8 cellular contexts compared by ENCODE assay signal in the genomic region with DNA sequence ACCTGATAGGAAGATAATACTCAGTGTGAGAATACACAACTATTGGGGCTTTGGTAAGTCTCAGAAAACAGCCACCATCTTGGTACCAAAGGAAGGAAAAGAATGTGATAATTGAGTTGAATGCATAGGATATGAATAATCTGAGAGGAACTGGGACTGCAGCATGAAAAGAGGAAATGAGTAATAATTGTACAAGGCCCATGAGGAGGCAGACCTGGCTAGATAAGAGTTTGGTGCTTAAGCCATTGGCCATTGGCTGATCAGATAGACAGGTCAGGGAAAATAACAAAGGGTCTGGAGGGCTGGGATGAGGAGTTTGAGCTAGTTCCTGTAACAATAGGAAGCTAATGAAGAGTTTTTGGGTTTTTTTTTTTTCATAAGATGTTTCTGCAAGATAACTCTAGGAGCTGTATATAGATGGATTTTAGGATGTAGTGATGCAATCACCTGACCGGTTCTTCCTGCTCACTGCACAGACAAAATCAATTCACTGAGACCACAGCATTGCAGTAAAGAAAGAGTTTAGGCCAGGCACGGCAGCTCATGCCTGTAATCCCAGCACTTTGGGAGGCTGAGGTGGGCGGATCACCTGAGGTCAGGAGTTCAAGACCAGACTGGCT. TPM values are rescaled to one million over a fixed set of nuclear protein-coding genes. Genes with fewer than 3 reads are reported as not detected.
A peak's percentile ranks its signal among the peaks of the same experiment; 100 is the strongest.
DNase-seq lines count a peak whose midpoint lies in the region; ATAC-seq and TF ChIP-seq lines count a peak whose summit lies in the region.

No MANE protein-coding gene starts in this region.

- H2BK120ac ChIP-seq in IMR-90 (ENCODE audit: low read depth, low read length): peak overlapping the region; percentile 79; the same call in 1 of the 2 replicates

- ATAC-seq in GM21529 (IDR thresholded peaks at IDR 0.05; ENCODE audit: unreplicated experiment) (peak; percentile 92), IMR-90 (ENCODE audit: low read depth) (peak; percentile 53; the same call in 1 of the 2 replicates), gastrocnemius medialis (no peak)

- H3K4me2 ChIP-seq in IMR-90 (ENCODE audit: low read depth, low read length): no peak overlapping the region

- TF ChIP-seq RAD21 in IMR-90 (IDR thresholded peaks at IDR 0.05; ENCODE audit: low read length): no peak

- H4K5ac ChIP-seq in IMR-90 (ENCODE audit: low read depth, low read length): no peak overlapping the region; the same call in 1 of the 2 replicates

- peak overlapping the region; percentile 64 for H3K14ac ChIP-seq in IMR-90 (replicated peaks; ENCODE audit: low read depth, low read length)

- H3K79me1 ChIP-seq in IMR-90 (ENCODE audit: low read depth in 1 of 2, low read length in 2 of 2): no peaks in the 10 kb centered on the region

- H3K27ac ChIP-seq in IMR-90 (ENCODE audit: insufficient read depth, low read length) (no peak overlapping the region; the same call in 1 of the 2 replicates), gastrocnemius medialis (no peak overlapping the region)

- H3K4me3 ChIP-seq in GM06990 (replicated peaks; ENCODE audit: low read depth, low read length) (no peak overlapping the region), IMR-90 (ENCODE audit: insufficient read depth, low read depth, low read length) (no peak overlapping the region), choroid plexus epithelial cell (ENCODE audit: low read depth, low read length) (no peak overlapping the region), gastrocnemius medialis (no peak overlapping the region)

- DNase-seq in GM06990 (ENCODE audit: extremely low read depth, insufficient read length) (peak; percentile 18), IMR-90 (peak; percentile 68), choroid plexus epithelial cell (ENCODE audit: low read depth) (peak; percentile 33), gastrocnemius medialis (no peak), islet precursor cell (no peak), D341Med (ENCODE audit: low spot score) (no peak), ureter (ENCODE audit: low spot score) (no peak)

- no peak overlapping the region for H2AFZ ChIP-seq in IMR-90 (replicated peaks; ENCODE audit: low read length, poor library complexity)

- TF ChIP-seq CTCF in GM06990 (IDR thresholded peaks at IDR 0.05; ENCODE audit: insufficient read depth, low read length, poor library complexity, severe bottlenecking): no peak
- no peak for TF ChIP-seq CTCF in IMR-90 (conservative IDR thresholded peaks at IDR 0.05; ENCODE audit: low read depth, low read length)
- TF ChIP-seq CTCF in choroid plexus epithelial cell (conservative IDR thresholded peaks at IDR 0.05; ENCODE audit: low read depth, low read length): no peak
- TF ChIP-seq CTCF in gastrocnemius medialis (IDR thresholded peaks at IDR 0.05 in 4 of 5, conservative IDR thresholded peaks at IDR 0.05 in 1 of 5): no peak

- peak overlapping the region; percentile 67; the same call in 1 of the 3 replicates for H2BK15ac ChIP-seq in IMR-90 (ENCODE audit: low read depth, low read length)

- H3K36me3 ChIP-seq in GM06990 (ENCODE audit: control insufficient read depth, insufficient read depth, low read length) (no peaks in the 10 kb centered on the region), IMR-90 (ENCODE audit: control insufficient read depth, insufficient read depth, low read length) (no peaks in the 10 kb centered on the region), gastrocnemius medialis (no peaks in the 10 kb centered on the region)

- in situ Hi-C loops in IMR-90 (cut with MboI; ENCODE audit: low sequenced_read_pairs) (no loop called here), gastrocnemius medialis (cut with MboI; ENCODE audit: low sequenced_read_pairs in 4 of 4) (no loop called here)

- H3K4ac ChIP-seq in IMR-90 (ENCODE audit: low read depth, low read length): peak overlapping the region; percentile 74; the same call in 1 of the 2 replicates

- POLR2A ChIA-PET in IMR-90 (lab: Charles Lee; ENCODE audit: unreplicated experiment): no interaction called here

- H3K9me3 ChIP-seq in IMR-90 (ENCODE audit: control insufficient read depth, insufficient read depth, low read length): no peaks in the 10 kb centered on the region
- no peaks in the 10 kb centered on the region for H3K9me3 ChIP-seq in gastrocnemius medialis

- no peak overlapping the region for H3K9ac ChIP-seq in IMR-90 (ENCODE audit: low read depth, low read length)

- H2AK9ac ChIP-seq in IMR-90 (replicated peaks; ENCODE audit: low read depth, low read length, poor library complexity): no peak overlapping the region

- TF ChIP-seq POLR2A in IMR-90 (IDR thresholded peaks at IDR 0.05; ENCODE audit: low read depth, low read length): no peak
- no peak for TF ChIP-seq POLR2A in gastrocnemius medialis (IDR thresholded peaks at IDR 0.05)

- H3K27me3 ChIP-seq in GM06990 (replicated peaks; ENCODE audit: control insufficient read depth, insufficient read depth, low read length): no peaks in the 10 kb centered on the region
- no peaks in the 10 kb centered on the region for H3K27me3 ChIP-seq in IMR-90 (ENCODE audit: control insufficient read depth, insufficient read depth, low read length)
- H3K27me3 ChIP-seq in gastrocnemius medialis: no peaks in the 10 kb centered on the region

- peak overlapping the region; percentile 89 for H2BK5ac ChIP-seq in IMR-90 (ENCODE audit: low read depth, low read length, poor library complexity, severe bottlenecking)

- peak overlapping the region; percentile 61; the same call in 1 of the 2 replicates for H2BK20ac ChIP-seq in IMR-90 (ENCODE audit: low read depth, low read length)

- peak overlapping the region; percentile 72; the same call in 1 of the 2 replicates for H3K23ac ChIP-seq in IMR-90 (ENCODE audit: low read depth, low read length)

- no peak overlapping the region for H2AK5ac ChIP-seq in IMR-90 (ENCODE audit: low read depth, low read length)

- CTCF ChIA-PET in IMR-90 (lab: Yijun Ruan, JAX): no interaction called here

- dilution Hi-C loops in IMR-90 (cut with HindIII; ENCODE audit: low sequenced_read_pairs, unreplicated experiment): no loop called here

- no peaks in the 10 kb centered on the region; the same call in 1 of the 2 replicates for H3K4me1 ChIP-seq in IMR-90 (ENCODE audit: control insufficient read depth, insufficient read depth, low read length)
- no peaks in the 10 kb centered on the region for H3K4me1 ChIP-seq in gastrocnemius medialis

- no CpG with 5 or more reads among the region's 3 CpGs for WGBS in IMR-90 (ENCODE audit: extremely low coverage in 2 of 2, insufficient read length in 1 of 2), 2 experiments

- H4K8ac ChIP-seq in IMR-90 (ENCODE audit: low read depth in 2 of 2, low read length in 2 of 2): peak overlapping the region in 1 of 2 experiments; percentile 82; a peak in 2 of 4 replicates

- peak overlapping the region; percentile 50; the same call in 1 of the 2 replicates for H4K91ac ChIP-seq in IMR-90 (ENCODE audit: insufficient read depth, low read depth, low read length)

- H3K18ac ChIP-seq in IMR-90 (ENCODE audit: low read depth, low read length): peak overlapping the region; percentile 63; the same call in 1 of the 2 replicates

- H4K20me1 ChIP-seq in IMR-90 (ENCODE audit: insufficient read depth, low read length): no peaks in the 10 kb centered on the region

- BruUV-seq in IMR-90 (replicated peaks; lab: Mats Ljungman, UMichigan): no TSS peak

- no peaks in the 10 kb centered on the region for H3K9me1 ChIP-seq in IMR-90 (ENCODE audit: insufficient read depth, low read length)

- H3K56ac ChIP-seq in IMR-90 (ENCODE audit: extremely low read depth, insufficient read depth, low read length): no peak overlapping the region

- intact Hi-C loops in IMR-90 (cut with micrococcal nuclease): no loop called here
- intact Hi-C loops in gastrocnemius medialis (cut with DNase I; ENCODE audit: low total_unique reads): no loop called here

TF ChIP-seq in IMR-90, 13 proteins besides CTCF, POLR2A, EP300 and RAD21:
- TF ChIP-seq MXI1 (IDR thresholded peaks at IDR 0.05; ENCODE audit: borderline replicate concordance, low read depth, low read length) (no peak), CEBPB (IDR thresholded peaks at IDR 0.05; ENCODE audit: low read depth, low read length) (peak; percentile 62)
TF ChIP-seq in IMR-90: peak in this region for 1.

RNA-seq across cellular contexts. Expression of a gene that starts 5.3 kb away (rescaled TPM):
- total RNA-seq in IMR-90 (2012; rRNA removed): 10.8 and 13.4 TPM in 2 replicates
- polyA plus RNA-seq in IMR-90 (2012; rRNA removed): 6.5 and 7.7 TPM in 2 replicates
- polyA plus RNA-seq in IMR-90 (2012; cell fraction: cytosol; rRNA removed): 3.3 and 7.2 TPM in 2 replicates
- 4.0 and 14.0 TPM in 2 replicates for polyA plus RNA-seq in IMR-90 (2012; cell fraction: nucleus; rRNA removed; ENCODE audit: low replicate concordance)
- total RNA-seq in gastrocnemius medialis: 10 to 100 TPM; 11.9 to 29.9 (median 14.1) TPM
- total RNA-seq in ureter: 26.7 TPM

RNA-seq across cellular contexts. Expression of a gene that starts 21.5 kb away (rescaled TPM):
- 11.3 and 12.8 TPM in 2 replicates for total RNA-seq in IMR-90 (2012; rRNA removed)
- polyA plus RNA-seq in IMR-90 (2012; rRNA removed): 13.7 and 14.2 TPM in 2 replicates
- 8.2 and 9.7 TPM in 2 replicates for polyA plus RNA-seq in IMR-90 (2012; cell fraction: cytosol; rRNA removed)
- 1.8 and 5.4 TPM in 2 replicates for polyA plus RNA-seq in IMR-90 (2012; cell fraction: nucleus; rRNA removed; ENCODE audit: low replicate concordance)
- total RNA-seq in gastrocnemius medialis: under 1 TPM in 1 of 4 donors, not detected in 3; 0.49 TPM
- 11.5 TPM for total RNA-seq in ureter

RNA-seq across cellular contexts. Expression of a gene that starts 40.8 kb away (rescaled TPM):
- total RNA-seq in IMR-90 (2012; rRNA removed) (24.2 and 25.8 TPM in 2 replicates), gastrocnemius medialis (under 1 TPM in 2 of 4 donors, not detected in 2; 0.62 to 0.66 TPM), ureter (2.3 TPM)
- 4.8 and 5.5 TPM in 2 replicates for polyA plus RNA-seq in IMR-90 (2012; rRNA removed)
- 1.1 and 1.8 TPM in 2 replicates for polyA plus RNA-seq in IMR-90 (2012; cell fraction: cytosol; rRNA removed)
- 1.5 and 4.7 TPM in 2 replicates for polyA plus RNA-seq in IMR-90 (2012; cell fraction: nucleus; rRNA removed; ENCODE audit: low replicate concordance)

Comparison
In these comparisons a context has a peak if more than half of its experiments do, and no peak if none do; other contexts are left out.
1. DNase-seq: peak in GM06990 (single experiment), IMR-90 (single experiment) and choroid plexus epithelial cell (single experiment); none in gastrocnemius medialis (0 of 2), islet precursor cell (single experiment), D341Med (single experiment) and ureter (single experiment).
2. ATAC-seq: peak in GM21529 (single experiment) and IMR-90 (single experiment); none in gastrocnemius medialis (0 of 2).